18 cellular contexts compared by ENCODE assay signal in the genomic region with DNA sequence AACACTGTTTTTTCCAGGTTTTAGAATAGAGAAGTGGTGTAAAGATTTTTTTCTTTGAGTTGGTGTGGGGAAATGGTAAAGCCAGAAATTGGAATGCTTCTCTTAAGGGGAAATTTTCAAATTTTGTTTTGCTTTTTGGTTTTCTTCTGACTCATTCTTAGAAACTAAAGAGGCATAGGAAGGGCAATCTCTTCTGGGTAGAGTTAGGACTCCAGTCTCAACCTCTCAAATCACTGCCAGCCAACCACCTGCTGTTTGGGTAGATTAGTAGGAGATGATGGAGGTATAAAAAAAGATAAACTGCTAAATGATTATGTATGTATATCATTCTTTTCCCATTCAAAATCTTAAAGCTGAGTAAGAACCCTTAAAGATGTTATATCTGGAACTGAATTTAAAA. TPM values are rescaled to one million over a fixed set of nuclear protein-coding genes. Genes with fewer than 3 reads are reported as not detected.
DNase-seq lines count a peak whose midpoint lies in the region; ATAC-seq and TF ChIP-seq lines count a peak whose summit lies in the region.
"Had no signal": no experiment of that assay in that cellular context is flagged by ENCODE, and none has a peak within 500 bp of the region (broad histone marks: within the 10 kb centered on the region; RNA-seq: fewer than 3 reads in every experiment).

No MANE protein-coding gene starts in this region.

- no peaks in the 10 kb centered on the region for H3K9me3 Mint-ChIP-seq in activated T-cell treated with anti-CD3 and anti-CD28 coated beads, Interleukin-2, amount 50 U/mL, for 72 hours
- H3K9me3 Mint-ChIP-seq in endodermal cell: no peaks in the 10 kb centered on the region
- H3K9me3 Mint-ChIP-seq: CD14-positive monocyte; CD8-positive, alpha-beta T cell; HFFc6 had no signal

- TF ChIP-seq CTCF in endodermal cell (conservative IDR thresholded peaks at IDR 0.05): no peak

- peak overlapping the region; percentile 31 to 68 for H3K4me3 Mint-ChIP-seq in activated T-cell treated with anti-CD3 and anti-CD28 coated beads, Interleukin-2, amount 50 U/mL, for 72 hours
- H3K4me3 Mint-ChIP-seq in endodermal cell: no peak overlapping the region
- H3K4me3 Mint-ChIP-seq: CD14-positive monocyte; CD8-positive, alpha-beta T cell; HFFc6 had no signal

- no peaks in the 10 kb centered on the region for H3K27me3 Mint-ChIP-seq in activated T-cell treated with anti-CD3 and anti-CD28 coated beads, Interleukin-2, amount 50 U/mL, for 72 hours (ENCODE audit: low read depth)
- H3K27me3 Mint-ChIP-seq in endodermal cell (ENCODE audit: insufficient read depth): no peaks in the 10 kb centered on the region

- DNase-seq in activated T-cell treated with anti-CD3 and anti-CD28 coated beads, Interleukin-2, amount 50 U/mL, for 72 hours: no peak
- DNase-seq in activated T-cell treated with anti-CD3 and anti-CD28 coated beads, Interleukin-2, amount 50 U/mL, for 48 hours: no peak
- DNase-seq in NCI-H524 (lab: John Stamatoyannopoulos, UW) (peak; percentile 47 to 75), NCI-H82 treated with DMSO at 0.1 percent for 48 hours (lab: John Stamatoyannopoulos, UW; ENCODE audit: unreplicated experiment) (peak; percentile 37), endodermal cell (no peak), NOMO-1 (lab: John Stamatoyannopoulos, UW; ENCODE audit: unreplicated experiment in 2 of 2) (no peak)
- DNase-seq: CD8-positive, alpha-beta T cell; COR-L47; DMS153; DMS79 treated with DMSO at 0.1 percent for 48 hours; EL; HCEC 1CT; HFFc6 had no signal

- no peaks in the 10 kb centered on the region for H3K27me3 ChIP-seq in endodermal cell (ENCODE audit: control insufficient read depth, insufficient read depth, low read length, poor library complexity, severe bottlenecking)

- peaks cover 2 to 3% of the 10 kb centered on the region in 2 donors for H3K36me3 Mint-ChIP-seq in activated T-cell treated with anti-CD3 and anti-CD28 coated beads, Interleukin-2, amount 50 U/mL, for 72 hours (ENCODE audit: insufficient read depth in 2 of 2)
- peaks cover 10% of the 10 kb centered on the region for H3K36me3 Mint-ChIP-seq in endodermal cell (ENCODE audit: low read depth)

- no peak overlapping the region for H3K27ac ChIP-seq in endodermal cell (ENCODE audit: low read depth, low read length)
- H3K27ac ChIP-seq: A549 had no signal

- no peak overlapping the region for H3K4me3 ChIP-seq in endodermal cell (ENCODE audit: low read length)
- H3K4me3 ChIP-seq: A549 had no signal

- H3K27ac Mint-ChIP-seq in activated T-cell treated with anti-CD3 and anti-CD28 coated beads, Interleukin-2, amount 50 U/mL, for 72 hours: peak overlapping the region; percentile 68
- peak overlapping the region; percentile 28 for H3K27ac Mint-ChIP-seq in endodermal cell
- H3K27ac Mint-ChIP-seq: CD8-positive, alpha-beta T cell; HFFc6 had no signal

- ATAC-seq in activated T-cell treated with anti-CD3 and anti-CD28 coated beads, Interleukin-2, amount 50 U/mL, for 72 hours (replicated peaks in 1 of 2): peak; percentile 40 to 50
- ATAC-seq in HG03095 (IDR thresholded peaks at IDR 0.05; ENCODE audit: unreplicated experiment) (no peak), GM18519 (IDR thresholded peaks at IDR 0.05; ENCODE audit: low FRiP score, unreplicated experiment) (no peak)
- ATAC-seq: A549; CD8-positive, alpha-beta T cell; HepG2 had no signal

- H3K4me1 Mint-ChIP-seq in activated T-cell treated with anti-CD3 and anti-CD28 coated beads, Interleukin-2, amount 50 U/mL, for 72 hours (ENCODE audit: low read depth): peaks cover 34% of the 10 kb centered on the region
- peaks cover 24% of the 10 kb centered on the region for H3K4me1 Mint-ChIP-seq in endodermal cell
- H3K4me1 Mint-ChIP-seq: CD14-positive monocyte had no signal

- no peaks in the 10 kb centered on the region for H3K36me3 ChIP-seq in endodermal cell (ENCODE audit: control insufficient read depth, insufficient read depth, low read length)

- H3K4me1 ChIP-seq in endodermal cell (ENCODE audit: control insufficient read depth, insufficient read depth, low read length): no peaks in the 10 kb centered on the region
- H3K4me1 ChIP-seq: A549 had no signal

- H3K9me3 ChIP-seq in endodermal cell (ENCODE audit: control insufficient read depth, low read length): no peaks in the 10 kb centered on the region
- H3K9me3 ChIP-seq: A549 had no signal

- H3K9ac ChIP-seq in endodermal cell (ENCODE audit: extremely low read depth, low read length, poor library complexity, severe bottlenecking): no peak overlapping the region

RNA-seq across cellular contexts. Expression of a gene that starts 47.7 kb away (rescaled TPM):
- total RNA-seq in activated T-cell treated with anti-CD3 and anti-CD28 coated beads, Interleukin-2, amount 50 U/mL, for 72 hours: 10 to 100 TPM; 73.5 to 79.2 TPM
- total RNA-seq in endodermal cell: 10 to 100 TPM; 11.7 to 15.8 TPM
- 6.1 TPM for polyA plus RNA-seq in endodermal cell (2013, experiment 1 of 2)
- 4.4 TPM for polyA plus RNA-seq in endodermal cell (2013, experiment 2 of 2)

Comparison
In these comparisons a context has a peak if more than half of its experiments do, and no peak if none do; other contexts are left out.
1. ATAC-seq: peak in activated T-cell treated with anti-CD3 and anti-CD28 coated beads, Interleukin-2, amount 50 U/mL, for 72 hours (2 of 2); none in HG03095 (single experiment) and GM18519 (single experiment).
2. DNase-seq: peak in NCI-H524 (2 of 2) and NCI-H82 treated with DMSO at 0.1 percent for 48 hours (single experiment); none in activated T-cell treated with anti-CD3 and anti-CD28 coated beads, Interleukin-2, amount 50 U/mL, for 72 hours (0 of 2), activated T-cell treated with anti-CD3 and anti-CD28 coated beads, Interleukin-2, amount 50 U/mL, for 48 hours (0 of 2), endodermal cell (single experiment) and NOMO-1 (0 of 2).
3. RNA of a gene that starts 47.7 kb away (total RNA-seq): 73.5 to 79.2 TPM in activated T-cell treated with anti-CD3 and anti-CD28 coated beads, Interleukin-2, amount 50 U/mL, for 72 hours; 11.7 to 15.8 TPM in endodermal cell; every median in the first group is over 4 times any median in the second.